ENCODE assay signal across 15 cellular contexts in the genomic region with DNA sequence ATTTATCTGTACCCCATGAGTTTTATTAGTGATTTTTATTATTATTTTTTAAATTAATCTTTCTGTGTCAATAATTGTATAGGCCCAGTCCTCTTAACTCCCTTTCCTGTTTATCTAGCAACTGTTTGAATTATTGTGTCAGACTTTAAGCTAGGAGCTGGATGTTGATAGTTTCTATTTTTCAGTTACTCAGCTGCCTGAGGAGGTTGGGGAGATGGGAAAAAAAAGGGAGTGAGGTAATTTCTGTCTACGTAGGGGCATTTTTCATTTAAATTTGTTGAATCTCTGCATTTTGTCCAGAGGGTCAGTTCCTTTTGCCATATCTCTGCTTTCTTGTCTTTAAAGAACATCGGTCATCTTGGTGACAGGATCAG. TPM values are rescaled to one million over a fixed set of nuclear protein-coding genes. Genes with fewer than 3 reads are reported as not detected.
A peak's percentile ranks its signal among the peaks of the same experiment; 100 is the strongest.
DNase-seq lines count a peak whose midpoint lies in the region; ATAC-seq, FAIRE-seq and TF ChIP-seq lines count a peak whose summit lies in the region.
"Had no signal": no experiment of that assay in that cellular context is flagged by ENCODE, and none has a peak within 500 bp of the region (broad histone marks: within the 10 kb centered on the region; RNA-seq: fewer than 3 reads in every experiment).

No MANE protein-coding gene starts in this region.

- 12% methylated on average over 2 of the region's 2 CpGs for WGBS in HepG2 (ENCODE audit: low lambda C conversion rate)
- 40% methylated on average over 2 of the region's 2 CpGs for WGBS in right lobe of liver (ENCODE audit: insufficient coverage, low coverage, low lambda C conversion rate, missing lambda C conversion rate)

- H3K4me3 Mint-ChIP-seq in activated naive CD8-positive, alpha-beta T cell treated with anti-CD3 and anti-CD28 coated beads for 36 hours, result no peak overlapping the region
- H3K4me3 Mint-ChIP-seq: activated naive CD4-positive, alpha-beta T cell treated with anti-CD3 and anti-CD28 coated beads, Interleukin-2, amount 50 U/mL, for 24 hours had no signal

- peak; percentile 48 for DNase-seq in HepG2 (ENCODE audit: low spot score)
- no peak for DNase-seq in right lobe of liver
- no peak for DNase-seq in epithelial cell of proximal tubule (ENCODE audit: low read depth)
- no peak for DNase-seq in NCI-H524 (lab: John Stamatoyannopoulos, UW)
- no peak for DNase-seq in activated naive CD8-positive, alpha-beta T cell treated with anti-CD3 and anti-CD28 coated beads for 36 hours
- DNase-seq: cortex of kidney, DMS 273 treated with DMSO at 0.1 percent for 48 hours, NCI-H345, Right ventricle myocardium superior had no signal

- H3K9ac ChIP-seq in HepG2 (ENCODE audit: insufficient read depth, low read depth, low read length), result peak overlapping the region; percentile 75; the same call in 1 of the 2 replicates
- H3K9ac ChIP-seq in OCI-LY1 (ENCODE audit: low read length), result peak overlapping the region; percentile 57

- H4K20me1 ChIP-seq in HepG2 (ENCODE audit: insufficient read depth, low read length) (no peaks in the 10 kb centered on the region), OCI-LY1 (ENCODE audit: insufficient read depth, low read length) (no peaks in the 10 kb centered on the region)

- H3K36me3 ChIP-seq in HepG2 (replicated peaks in 1 of 2; ENCODE audit: control insufficient read depth in 1 of 2, insufficient read depth in 2 of 2, low read length in 2 of 2), result no peaks in the 10 kb centered on the region
- no peaks in the 10 kb centered on the region for H3K36me3 ChIP-seq in right lobe of liver
- no peaks in the 10 kb centered on the region for H3K36me3 ChIP-seq in OCI-LY1 (ENCODE audit: insufficient read depth, low read length)

- peak overlapping the region; percentile 95 for H3K4me2 ChIP-seq in HepG2 (ENCODE audit: low read depth, low read length)
- H3K4me2 ChIP-seq in OCI-LY1 (ENCODE audit: low read length), result peak overlapping the region; percentile 68

- H3K27ac ChIP-seq in HepG2 (ENCODE audit: extremely low read length, insufficient read depth, low read length), result peak overlapping the region; percentile 93
- H3K27ac ChIP-seq in right lobe of liver, result no peak overlapping the region
- no peak overlapping the region for H3K27ac ChIP-seq in OCI-LY1 (ENCODE audit: low read depth, low read length, poor library complexity, severe bottlenecking)
- H3K27ac ChIP-seq: foreskin keratinocyte had no signal

- H3K27me3 Mint-ChIP-seq in activated naive CD8-positive, alpha-beta T cell treated with anti-CD3 and anti-CD28 coated beads for 36 hours, result peaks cover 85% of the 10 kb centered on the region

- H3K4me3 ChIP-seq in HepG2 (replicated peaks in 1 of 3; ENCODE audit: insufficient read depth in 1 of 3, low read depth in 2 of 3, low read length in 3 of 3), result peak overlapping the region; percentile 64 to 81 (median 66)
- H3K4me3 ChIP-seq in right lobe of liver, result peak overlapping the region in 1 of 3 donors; percentile 48
- H3K4me3 ChIP-seq in OCI-LY1 (ENCODE audit: low read depth, low read length, poor library complexity, severe bottlenecking), result peak overlapping the region; percentile 55
- peak overlapping the region; percentile 58 for H3K4me3 ChIP-seq in epithelial cell of proximal tubule (ENCODE audit: low read depth, low read length)

- H3K27ac Mint-ChIP-seq in activated naive CD8-positive, alpha-beta T cell treated with anti-CD3 and anti-CD28 coated beads for 36 hours, result no peak overlapping the region
- H3K27ac Mint-ChIP-seq: activated naive CD4-positive, alpha-beta T cell treated with anti-CD3 and anti-CD28 coated beads, Interleukin-2, amount 50 U/mL, for 24 hours had no signal

- ATAC-seq in HepG2, result no peak
- ATAC-seq in right lobe of liver, result no peak
- no peak for ATAC-seq in HG02642 (IDR thresholded peaks at IDR 0.05; ENCODE audit: poor library complexity, unreplicated experiment)
- ATAC-seq in GM21737 (IDR thresholded peaks at IDR 0.05; ENCODE audit: unreplicated experiment), result no peak

- H3K9me3 ChIP-seq in HepG2 (ENCODE audit: low read length) (no peaks in the 10 kb centered on the region), right lobe of liver (no peaks in the 10 kb centered on the region), OCI-LY1 (ENCODE audit: low read length) (no peaks in the 10 kb centered on the region)

- peaks cover 8% of the 10 kb centered on the region for H3K9me3 Mint-ChIP-seq in activated naive CD8-positive, alpha-beta T cell treated with anti-CD3 and anti-CD28 coated beads for 36 hours

- TF ChIP-seq EP300 in HepG2 (IDR thresholded peaks at IDR 0.05; ENCODE audit: low read depth in 2 of 2, low read length in 2 of 2), result no peak
- TF ChIP-seq EP300 in HepG2 (CRISPR knock-in tag; IDR thresholded peaks at IDR 0.05; ENCODE audit: borderline replicate concordance), result no peak

- H2AFZ ChIP-seq in HepG2 (ENCODE audit: low read length) (no peak overlapping the region), OCI-LY1 (ENCODE audit: low read length) (no peak overlapping the region)

- H3K36me3 Mint-ChIP-seq in activated naive CD8-positive, alpha-beta T cell treated with anti-CD3 and anti-CD28 coated beads for 36 hours, result peaks cover 3% of the 10 kb centered on the region

- TF ChIP-seq POLR2A in HepG2 (IDR thresholded peaks at IDR 0.05; ENCODE audit: insufficient read depth in 1 of 2, low read depth in 2 of 2, low read length in 2 of 2), result no peak
- no peak for TF ChIP-seq POLR2A in right lobe of liver (IDR thresholded peaks at IDR 0.05)

- peaks cover 3% of the 10 kb centered on the region for H3K4me1 Mint-ChIP-seq in activated naive CD8-positive, alpha-beta T cell treated with anti-CD3 and anti-CD28 coated beads for 36 hours

- H3K4me1 ChIP-seq in HepG2 (ENCODE audit: insufficient read depth, low read length), result peaks cover 36% of the 10 kb centered on the region
- peaks cover 0 to 4% (median 0%) of the 10 kb centered on the region in 4 donors for H3K4me1 ChIP-seq in right lobe of liver
- peaks cover 21% of the 10 kb centered on the region for H3K4me1 ChIP-seq in OCI-LY1 (ENCODE audit: insufficient read depth, low read length, severe bottlenecking)

- POLR2A ChIA-PET in HepG2 (lab: Yijun Ruan, JAX), result interaction anchor here (2.1 to 3.7 kb wide), 3 partner anchors 31 to 81 kb away, joined by 16 to 90 read pairs (median 65); a partner anchor contains a TSS

- BruUV-seq in HepG2 (replicated peaks; lab: Mats Ljungman, UMichigan), result no TSS peak

- no peak for TF ChIP-seq CTCF in HepG2 (CRISPR knock-in tag; IDR thresholded peaks at IDR 0.05)
- no peak for TF ChIP-seq CTCF in right lobe of liver (IDR thresholded peaks at IDR 0.05)
- TF ChIP-seq CTCF in OCI-LY1 (IDR thresholded peaks at IDR 0.05; ENCODE audit: low read length), result no peak
- no peak for TF ChIP-seq CTCF in epithelial cell of proximal tubule (conservative IDR thresholded peaks at IDR 0.05; ENCODE audit: low read depth, low read length)

- H3K79me2 ChIP-seq in HepG2 (ENCODE audit: insufficient read depth, low read length), result no peaks in the 10 kb centered on the region
- H3K79me2 ChIP-seq in OCI-LY1 (ENCODE audit: insufficient read depth, low read length), result no peaks in the 10 kb centered on the region

- no peaks in the 10 kb centered on the region for H3F3A ChIP-seq in OCI-LY1 (ENCODE audit: insufficient read depth, low read length)

- H3K27me3 ChIP-seq in HepG2 (ENCODE audit: control insufficient read depth in 1 of 2, insufficient read depth in 2 of 2, low read length in 2 of 2), result no peaks in the 10 kb centered on the region; a peak in 1 of 5 replicates
- H3K27me3 ChIP-seq in right lobe of liver, result peaks cover 0 to 24% of the 10 kb centered on the region in 2 donors
- no peaks in the 10 kb centered on the region for H3K27me3 ChIP-seq in OCI-LY1 (ENCODE audit: insufficient read depth, low read length)
- H3K27me3 ChIP-seq: foreskin keratinocyte had no signal

- FAIRE-seq in HepG2 (lab: Jason Lieb, UNC), result no peak
- FAIRE-seq: urothelium cell line had no signal

- CTCF ChIA-PET in HepG2 (lab: Yijun Ruan, JAX; ENCODE audit: low intra/inter-chr PET ratio, low total read pairs), result no interaction called here

- intact Hi-C loops in HepG2 (cut with micrococcal nuclease; ENCODE audit: unreplicated experiment), result loop anchor here (2.0 kb wide), 1 partner anchor 32 kb away; no protein-coding TSS in a partner anchor
- intact Hi-C loops in right lobe of liver (cut with DNase I), result no loop called here

- no peaks in the 10 kb centered on the region for H3K9me2 ChIP-seq in OCI-LY1 (ENCODE audit: low read depth, low read length)

- in situ Hi-C loops in HepG2 (cut with HindIII; ENCODE audit: extremely low pct_ligation_motif_present, low pct_unique_long_range_greater_than_20kb), result loop anchor here (5.0 kb wide), 1 partner anchor 33 kb away; no protein-coding TSS in a partner anchor

- no peak for TF ChIP-seq RAD21 in HepG2 (CRISPR knock-in tag; IDR thresholded peaks at IDR 0.05)

TF ChIP-seq in HepG2, 621 proteins besides CTCF, POLR2A, EP300 and RAD21 (continues in another document):
- TF ChIP-seq CHCHD3 (CRISPR knock-in tag; IDR thresholded peaks at IDR 0.05) (no peak), PCBP1 (IDR thresholded peaks at IDR 0.05; ENCODE audit: borderline replicate concordance, low read depth, low read length) (no peak)

RNA-seq across cellular contexts. Expression of a gene that starts 5.0 kb away (rescaled TPM):
- 37.1 and 61.6 TPM in 2 replicates for total RNA-seq in HepG2 (2016; rRNA removed; fragmentation: Illumina TruSeq; extraction: Trizol)
- 3.7 and 6.0 TPM in 2 replicates for total RNA-seq in HepG2 (2016; cell fraction: cytosol; rRNA removed; fragmentation: Illumina TruSeq; extraction: Trizol; ENCODE audit: low read depth)
- 37.6 and 58.4 TPM in 2 replicates for total RNA-seq in HepG2 (2016; cell fraction: insoluble cytoplasmic fraction; rRNA removed; fragmentation: Illumina TruSeq; extraction: Trizol)
- total RNA-seq in HepG2 (2016; cell fraction: membrane; rRNA removed; fragmentation: Illumina TruSeq; extraction: Trizol), result 13.1 and 14.3 TPM in 2 replicates
- 82.1 and 84.5 TPM in 2 replicates for total RNA-seq in HepG2 (2016; cell fraction: nucleus; rRNA removed; fragmentation: Illumina TruSeq; extraction: Trizol)
- 16.6 and 21.7 TPM in 2 replicates for polyA plus RNA-seq in HepG2 (2011; rRNA removed)
- 5.1 and 6.9 TPM in 2 replicates for polyA plus RNA-seq in HepG2 (2011; cell fraction: cytosol; rRNA removed)
- polyA plus RNA-seq in HepG2 (2011; cell fraction: nucleus; rRNA removed), result 23.4 and 32.9 TPM in 2 replicates
- polyA plus RNA-seq in HepG2 (2012), result 15.3 and 20.5 TPM in 2 replicates
- polyA plus RNA-seq in HepG2 (2016; cell fraction: cytosol; fragmentation: Illumina TruSeq; extraction: Trizol; ENCODE audit: low read depth), result 0.68 and 0.89 TPM in 2 replicates
- 19.2 and 24.5 TPM in 2 replicates for polyA plus RNA-seq in HepG2 (2016; cell fraction: insoluble cytoplasmic fraction; fragmentation: Illumina TruSeq; extraction: Trizol; ENCODE audit: low read depth)
- polyA plus RNA-seq in HepG2 (2016; cell fraction: membrane; fragmentation: Illumina TruSeq; extraction: Trizol; ENCODE audit: low read depth), result 1.9 and 2.0 TPM in 2 replicates
- 97.5 and 102 TPM in 2 replicates for polyA plus RNA-seq in HepG2 (2016; cell fraction: nucleus; fragmentation: Illumina TruSeq; extraction: Trizol; ENCODE audit: insufficient read depth, low read depth)
- polyA minus RNA-seq in HepG2 (2011; rRNA and poly(A)+ RNA removed; ENCODE audit: low replicate concordance), result 2.5 and 29.2 TPM in 2 replicates
- 24.5 and 30.6 TPM in 2 replicates for polyA minus RNA-seq in HepG2 (2011; cell fraction: cytosol; rRNA and poly(A)+ RNA removed)
- 154 and 169 TPM in 2 replicates for polyA minus RNA-seq in HepG2 (2011; cell fraction: nucleus; rRNA and poly(A)+ RNA removed)
- total RNA-seq in right lobe of liver, result 10 to 100 TPM in 1 of 6 experiments, 1 to 10 TPM in 5; 6.7 to 10.4 (median 8.8) TPM
- total RNA-seq in epithelial cell of proximal tubule, result 9.1 and 10.6 TPM in 2 replicates
- 10 to 100 TPM; 13.0 to 14.1 TPM for total RNA-seq in activated naive CD8-positive, alpha-beta T cell treated with anti-CD3 and anti-CD28 coated beads for 36 hours
